ENCODE assay signal across 15 cellular contexts in the genomic region with DNA sequence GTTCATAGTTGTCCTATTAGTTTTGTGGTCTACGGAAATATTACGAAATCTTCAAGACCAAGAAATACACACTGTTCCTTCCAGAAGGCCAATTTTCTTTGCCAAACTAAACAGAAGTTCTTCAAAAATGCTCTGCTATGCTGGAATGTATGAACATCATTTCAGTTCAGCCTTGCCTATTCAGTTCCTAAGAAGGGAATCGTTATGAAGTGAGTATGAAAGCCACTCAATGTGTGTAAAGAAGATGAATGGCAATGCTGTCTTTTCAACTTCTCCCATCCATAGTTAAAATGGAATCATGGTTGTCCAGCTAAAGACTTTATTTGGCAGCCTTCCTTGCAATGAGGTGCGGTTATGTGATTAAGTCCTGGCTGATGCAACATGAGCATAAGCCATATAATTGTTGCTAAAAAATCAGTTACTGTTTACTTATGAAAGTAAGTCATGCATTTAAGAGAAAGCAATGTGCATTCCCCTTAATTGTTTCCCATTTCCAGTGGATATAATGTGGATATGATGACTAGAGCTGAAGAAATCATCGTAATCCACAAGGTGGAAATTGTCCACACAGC.
A peak's percentile ranks its signal among the peaks of the same experiment; 100 is the strongest.
DNase-seq lines count a peak whose midpoint lies in the region; ATAC-seq, FAIRE-seq and TF ChIP-seq lines count a peak whose summit lies in the region.
"Had no signal": no experiment of that assay in that cellular context is flagged by ENCODE, and none has a peak within 500 bp of the region (broad histone marks: within the 10 kb centered on the region; RNA-seq: fewer than 3 reads in every experiment).

No MANE protein-coding gene starts in this region.

- H3K27ac Mint-ChIP-seq in WTC11: no peak overlapping the region
- H3K27ac Mint-ChIP-seq: activated naive CD4-positive, alpha-beta T cell treated with anti-CD3 and anti-CD28 coated beads, Interleukin-2, amount 50 U/mL, for 24 hours; memory B cell had no signal

- POLR2A ChIA-PET in WTC11 (lab: Charles Lee): no interaction called here

- peak; percentile 73 for ATAC-seq in left lung
- no peak for ATAC-seq in HG03280 (IDR thresholded peaks at IDR 0.05; ENCODE audit: unreplicated experiment)
- ATAC-seq in WTC11: no peak

- FAIRE-seq in bronchial epithelial cell (lab: Jason Lieb, UNC): no peak
- FAIRE-seq: endothelial cell of umbilical vein had no signal

- no peak overlapping the region for H3K4me3 Mint-ChIP-seq in WTC11
- H3K4me3 Mint-ChIP-seq: activated naive CD4-positive, alpha-beta T cell treated with anti-CD3 and anti-CD28 coated beads, Interleukin-2, amount 50 U/mL, for 24 hours; memory B cell had no signal

- H3K4me1 ChIP-seq in left lung (no peaks in the 10 kb centered on the region), tibial artery (peaks cover 0 to 57% (median 18%) of the 10 kb centered on the region in 4 donors)

- H3K27ac ChIP-seq in left lung (no peak overlapping the region), tibial artery (peak overlapping the region; percentile 74 to 77)

- no peaks in the 10 kb centered on the region for H3K36me3 ChIP-seq in bronchial epithelial cell (ENCODE audit: control insufficient read depth, insufficient read depth, low read length)
- no peaks in the 10 kb centered on the region for H3K36me3 ChIP-seq in left lung
- H3K36me3 ChIP-seq in tibial artery: no peaks in the 10 kb centered on the region

- H3K27me3 ChIP-seq in bronchial epithelial cell (ENCODE audit: control insufficient read depth, insufficient read depth, low read length): no peaks in the 10 kb centered on the region
- no peaks in the 10 kb centered on the region for H3K27me3 ChIP-seq in left lung
- H3K27me3 ChIP-seq in tibial artery: no peaks in the 10 kb centered on the region

- H3K9me3 Mint-ChIP-seq in WTC11: no peaks in the 10 kb centered on the region
- H3K9me3 Mint-ChIP-seq: activated naive CD4-positive, alpha-beta T cell treated with anti-CD3 and anti-CD28 coated beads, Interleukin-2, amount 50 U/mL, for 24 hours had no signal

- H3K36me3 Mint-ChIP-seq in WTC11: no peaks in the 10 kb centered on the region
- H3K36me3 Mint-ChIP-seq: activated naive CD4-positive, alpha-beta T cell treated with anti-CD3 and anti-CD28 coated beads, Interleukin-2, amount 50 U/mL, for 24 hours; memory B cell had no signal

- H3K9me3 ChIP-seq in left lung (no peaks in the 10 kb centered on the region), tibial artery (no peaks in the 10 kb centered on the region)

- H3K4me1 Mint-ChIP-seq in WTC11: no peaks in the 10 kb centered on the region
- H3K4me1 Mint-ChIP-seq: activated naive CD4-positive, alpha-beta T cell treated with anti-CD3 and anti-CD28 coated beads, Interleukin-2, amount 50 U/mL, for 24 hours; memory B cell had no signal

- intact Hi-C loops in left lung (cut with DNase I) (no loop called here), tibial artery (cut with DNase I; ENCODE audit: low total_unique reads) (no loop called here)

- CTCF ChIA-PET in WTC11 (lab: Charles Lee): no interaction called here

- no peak for TF ChIP-seq CTCF in bronchial epithelial cell (IDR thresholded peaks at IDR 0.05; ENCODE audit: insufficient read depth, low read length, severe bottlenecking)
- no peak for TF ChIP-seq CTCF in left lung (IDR thresholded peaks at IDR 0.05)
- no peak for TF ChIP-seq CTCF in tibial artery (IDR thresholded peaks at IDR 0.05)
- TF ChIP-seq CTCF in WTC11 (IDR thresholded peaks at IDR 0.05): no peak

- H3K27me3 Mint-ChIP-seq in WTC11 (ENCODE audit: low read depth): no peaks in the 10 kb centered on the region
- H3K27me3 Mint-ChIP-seq: activated naive CD4-positive, alpha-beta T cell treated with anti-CD3 and anti-CD28 coated beads, Interleukin-2, amount 50 U/mL, for 24 hours; memory B cell had no signal

- peak; percentile 9 for DNase-seq in LoVo (ENCODE audit: low spot score)
- peak; percentile 81 for DNase-seq in bronchial epithelial cell (ENCODE audit: low read depth)
- no peak for DNase-seq in left lung
- DNase-seq in tibial artery: no peak
- no peak for DNase-seq in NCI-H1694 (lab: John Stamatoyannopoulos, UW)
- no peak for DNase-seq in iPS-NIHi7 (ENCODE audit: extremely low spot score)
- DNase-seq in WTC11 (ENCODE audit: low spot score): no peak
- DNase-seq: activated CD4-positive, alpha-beta T cell treated with anti-CD3 and anti-CD28 coated beads for 1 hour; DND-41; NCI-H2107 had no signal

- H3K4me3 ChIP-seq in bronchial epithelial cell (ENCODE audit: low read depth, low read length) (no peak overlapping the region), left lung (no peak overlapping the region), tibial artery (no peak overlapping the region)
- H3K4me3 ChIP-seq: smooth muscle cell had no signal

TF ChIP-seq in WTC11, 78 proteins besides CTCF, POLR2A, EP300 and RAD21:
- TF ChIP-seq, protein P1, sequence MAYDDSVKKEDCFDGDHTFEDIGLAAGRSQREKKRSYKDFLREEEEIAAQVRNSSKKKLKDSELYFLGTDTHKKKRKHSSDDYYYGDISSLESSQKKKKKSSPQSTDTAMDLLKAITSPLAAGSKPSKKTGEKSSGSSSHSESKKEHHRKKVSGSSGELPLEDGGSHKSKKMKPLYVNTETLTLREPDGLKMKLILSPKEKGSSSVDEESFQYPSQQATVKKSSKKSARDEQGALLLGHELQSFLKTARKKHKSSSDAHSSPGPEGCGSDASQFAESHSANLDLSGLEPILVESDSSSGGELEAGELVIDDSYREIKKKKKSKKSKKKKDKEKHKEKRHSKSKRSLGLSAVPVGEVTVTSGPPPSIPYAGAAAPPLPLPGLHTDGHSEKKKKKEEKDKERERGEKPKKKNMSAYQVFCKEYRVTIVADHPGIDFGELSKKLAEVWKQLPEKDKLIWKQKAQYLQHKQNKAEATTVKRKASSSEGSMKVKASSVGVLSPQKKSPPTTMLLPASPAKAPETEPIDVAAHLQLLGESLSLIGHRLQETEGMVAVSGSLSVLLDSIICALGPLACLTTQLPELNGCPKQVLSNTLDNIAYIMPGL (CRISPR knock-in tag; IDR thresholded peaks at IDR 0.05): no peak
- TF ChIP-seq, protein P2, sequence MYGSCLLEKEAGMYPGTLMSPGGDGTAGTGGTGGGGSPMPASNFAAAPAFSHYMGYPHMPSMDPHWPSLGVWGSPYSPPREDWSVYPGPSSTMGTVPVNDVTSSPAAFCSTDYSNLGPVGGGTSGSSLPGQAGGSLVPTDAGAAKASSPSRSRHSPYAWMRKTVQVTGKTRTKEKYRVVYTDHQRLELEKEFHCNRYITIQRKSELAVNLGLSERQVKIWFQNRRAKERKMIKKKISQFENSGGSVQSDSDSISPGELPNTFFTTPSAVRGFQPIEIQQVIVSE (CRISPR knock-in tag; IDR thresholded peaks at IDR 0.05; ENCODE audit: borderline replicate concordance): no peak
- TF ChIP-seq ZNF423 (CRISPR knock-in tag; IDR thresholded peaks at IDR 0.05): no peak
- no peak for TF ChIP-seq ESRRA (CRISPR knock-in tag; IDR thresholded peaks at IDR 0.05; ENCODE audit: borderline replicate concordance)
- no peak for TF ChIP-seq IRF2 (CRISPR knock-in tag; IDR thresholded peaks at IDR 0.05; ENCODE audit: borderline replicate concordance, low read depth)
- no peak for TF ChIP-seq ZBTB21 (CRISPR knock-in tag; IDR thresholded peaks at IDR 0.05; ENCODE audit: borderline replicate concordance)

Comparison
In these comparisons a context has a peak if more than half of its experiments do, and no peak if none do; other contexts are left out.
1. DNase-seq: peak in LoVo (single experiment) and bronchial epithelial cell (single experiment); none in left lung (0 of 2), tibial artery (0 of 2), NCI-H1694 (single experiment), iPS-NIHi7 (single experiment) and WTC11 (single experiment).
2. H3K27ac ChIP-seq: peak in tibial artery (2 of 2); none in left lung (0 of 2).